In the genomic region with DNA sequence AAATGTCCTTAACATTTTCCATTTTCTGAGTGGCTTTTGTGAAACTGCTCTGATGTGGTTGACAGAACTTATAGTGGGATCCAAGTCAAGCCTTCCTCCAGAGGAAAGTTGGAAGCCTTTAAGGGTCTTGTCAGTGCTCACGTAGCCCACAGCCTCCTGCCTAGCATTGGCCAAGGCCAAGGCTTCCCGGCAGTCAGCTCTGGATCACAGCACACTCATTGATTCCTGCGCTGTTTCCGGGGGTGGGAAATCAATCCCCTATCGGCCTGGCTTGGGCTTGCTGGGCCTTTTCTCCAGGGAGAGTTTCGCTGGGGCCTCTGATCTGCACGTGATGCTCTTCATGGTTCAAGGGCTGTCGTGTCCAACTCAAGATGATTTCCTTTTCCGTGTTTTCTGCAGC, we compare ENCODE assay signal across 24 cellular contexts.
"Had no signal": no experiment of that assay in that cellular context is flagged by ENCODE, and none has a peak within 500 bp of the region (broad histone marks: within the 10 kb centered on the region; RNA-seq: fewer than 3 reads in every experiment).

No MANE protein-coding gene starts in this region.

- H3K9me3 Mint-ChIP-seq: activated naive CD4-positive, alpha-beta T cell treated with anti-CD3 and anti-CD28 coated beads, Interleukin-2, amount 50 U/mL, for 72 hours; activated T-cell treated with anti-CD3 and anti-CD28 coated beads, Interleukin-2, amount 50 U/mL, for 72 hours; stimulated activated naive CD8-positive, alpha-beta T cell treated with anti-CD3 and anti-CD28 coated beads, Interleukin-15, Interleukin-2, amounts not matched to agents 100 ng/mL and 50 ng/mL, for 24 hours; T-helper 1 cell treated with Interleukin-12 subunit alpha and Interleukin-12 subunit beta and Interleukin-4 antibody, amounts not matched to agents 30 μg/mL and 1 μg/mL, for 36 hours had no signal

- H3K27ac ChIP-seq: dorsolateral prefrontal cortex, pancreas, psoas muscle, spleen, upper lobe of left lung, vagina, VCaP had no signal

- H3K4me1 ChIP-seq: pancreas, upper lobe of left lung, vagina had no signal

- H3K9me3 ChIP-seq: pancreas, psoas muscle, spleen, vagina had no signal

- H3K36me3 Mint-ChIP-seq: activated naive CD4-positive, alpha-beta T cell treated with anti-CD3 and anti-CD28 coated beads, Interleukin-2, amount 50 U/mL, for 72 hours; naive thymus-derived CD4-positive, alpha-beta T cell had no signal

- H3K27me3 ChIP-seq: upper lobe of left lung, vagina had no signal

- DNase-seq: activated CD4-positive, alpha-beta T cell treated with anti-CD3 and anti-CD28 coated beads for 4 hours; activated CD4-positive, alpha-beta T cell treated with anti-CD3 and anti-CD28 coated beads, Interleukin-2, amount 50 U/mL, for 4 hours; activated naive CD4-positive, alpha-beta T cell; activated T-cell treated with anti-CD3 and anti-CD28 coated beads for 4 hours; activated T-cell treated with anti-CD3 and anti-CD28 coated beads, Interleukin-2, amount 50 U/mL, for 72 hours; cerebellar nuclear complex; dorsolateral prefrontal cortex; effector memory CD4-positive, alpha-beta T cell; midbrain; naive thymus-derived CD4-positive, alpha-beta T cell; pancreas; spleen; stimulated activated CD4-positive, alpha-beta T cell treated with anti-CD3 and anti-CD28 coated beads, Interleukin-2, amount 100 ng/mL, for 48 hours; substantia nigra; SW 1271; T-helper 9 cell; upper lobe of left lung had no signal

- H3K4me3 ChIP-seq: coronary artery, dorsolateral prefrontal cortex, pancreas, psoas muscle, spleen, upper lobe of left lung, vagina had no signal

- H3K27ac Mint-ChIP-seq: activated naive CD4-positive, alpha-beta T cell treated with anti-CD3 and anti-CD28 coated beads, Interleukin-2, amount 50 U/mL, for 72 hours; activated T-cell treated with anti-CD3 and anti-CD28 coated beads, Interleukin-2, amount 50 U/mL, for 72 hours; stimulated activated naive CD8-positive, alpha-beta T cell treated with anti-CD3 and anti-CD28 coated beads, Interleukin-15, Interleukin-2, amounts not matched to agents 100 ng/mL and 50 ng/mL, for 24 hours; T-helper 1 cell treated with Interleukin-12 subunit alpha and Interleukin-12 subunit beta and Interleukin-4 antibody, amounts not matched to agents 30 μg/mL and 1 μg/mL, for 36 hours had no signal

- H3K36me3 ChIP-seq: pancreas, spleen, upper lobe of left lung, vagina had no signal

- H3K4me3 Mint-ChIP-seq: activated T-cell treated with anti-CD3 and anti-CD28 coated beads, Interleukin-2, amount 50 U/mL, for 72 hours; naive thymus-derived CD4-positive, alpha-beta T cell; stimulated activated naive CD8-positive, alpha-beta T cell treated with anti-CD3 and anti-CD28 coated beads, Interleukin-15, Interleukin-2, amounts not matched to agents 100 ng/mL and 50 ng/mL, for 24 hours; T-helper 1 cell treated with Interleukin-12 subunit alpha and Interleukin-12 subunit beta and Interleukin-4 antibody, amounts not matched to agents 30 μg/mL and 1 μg/mL, for 36 hours had no signal

- ATAC-seq: activated naive CD4-positive, alpha-beta T cell treated with anti-CD3 and anti-CD28 coated beads, Interleukin-2, amount 50 U/mL, for 72 hours; activated T-cell treated with anti-CD3 and anti-CD28 coated beads, Interleukin-2, amount 50 U/mL, for 72 hours; naive thymus-derived CD4-positive, alpha-beta T cell; pancreas; psoas muscle had no signal

- H3K27me3 Mint-ChIP-seq: naive thymus-derived CD4-positive, alpha-beta T cell; stimulated activated naive CD8-positive, alpha-beta T cell treated with anti-CD3 and anti-CD28 coated beads, Interleukin-15, Interleukin-2, amounts not matched to agents 100 ng/mL and 50 ng/mL, for 24 hours had no signal
